In genomic region chr5:151740336-151740942, GRCh38 we compare ENCODE assay signal across 1 cellular context.
TF ChIP-seq lines count a peak whose summit lies in the region.

No MANE protein-coding gene starts in this region.

TF ChIP-seq in H1, 55 proteins besides CTCF, POLR2A, EP300 and RAD21:
- peak; percentile 31 for TF ChIP-seq KDM4A (IDR thresholded peaks at IDR 0.05; ENCODE audit: low read depth, low read length, severe bottlenecking)
- 0 out of 2 replicates have a peak, but pooled peaks have one; percentile 38 for TF ChIP-seq SP4 (IDR thresholded peaks at IDR 0.05; ENCODE audit: low read length)
- TF ChIP-seq POLR2AphosphoS5 (IDR thresholded peaks at IDR 0.05; ENCODE audit: low read depth, low read length): no peak
- TF ChIP-seq CTBP2 (IDR thresholded peaks at IDR 0.05; ENCODE audit: borderline replicate concordance, insufficient read depth, insufficient read length, low read length): no peak
- no peak for TF ChIP-seq TAF7 (optimal IDR thresholded peaks at IDR 0.05; ENCODE audit: borderline replicate concordance, low read depth, low read length)
- TF ChIP-seq ASH2L (IDR thresholded peaks at IDR 0.05; ENCODE audit: low read length): peak; percentile 44
TF ChIP-seq in H1: peak in this region for 3.
